In genomic region chr7:14055813-14056212, GRCh38 we compare ENCODE assay signal across 22 cellular contexts.
"Had no signal": no experiment of that assay in that cellular context is flagged by ENCODE, and none has a peak within 500 bp of the region (broad histone marks: within the 10 kb centered on the region; RNA-seq: fewer than 3 reads in every experiment).

No MANE protein-coding gene starts in this region.

- H3K27me3 ChIP-seq: esophagus muscularis mucosa, gastroesophageal sphincter, spleen, tibial artery, upper lobe of left lung, uterus had no signal

- ATAC-seq: gastroesophageal sphincter; left lobe of liver; naive thymus-derived CD4-positive, alpha-beta T cell; psoas muscle; sciatic nerve; stimulated activated memory B cell treated with anti-CD40 and anti-IgM and Interleukin-4, amounts not matched to agents 10 μg/mL and 1 μg/mL and 100 μg/mL, for 72 hours had no signal

- H3K27ac ChIP-seq: epithelial cell of prostate, esophagus muscularis mucosa, gastroesophageal sphincter, psoas muscle, spleen, tibial artery, upper lobe of left lung, uterus had no signal

- H3K4me3 Mint-ChIP-seq: naive thymus-derived CD4-positive, alpha-beta T cell; nephron progenitor cell; stimulated activated memory B cell treated with anti-CD40 and anti-IgM and Interleukin-4, amounts not matched to agents 10 μg/mL and 1 μg/mL and 100 μg/mL, for 72 hours; stimulated activated naive CD8-positive, alpha-beta T cell treated with anti-CD3 and anti-CD28 coated beads, Interleukin-15, Interleukin-2, amounts not matched to agents 100 ng/mL and 50 ng/mL, for 24 hours had no signal

- H3K4me3 ChIP-seq: esophagus muscularis mucosa, gastroesophageal sphincter, psoas muscle, spleen, tibial artery, upper lobe of left lung, uterus had no signal

- H3K36me3 ChIP-seq: esophagus muscularis mucosa, gastroesophageal sphincter, spleen, tibial artery, upper lobe of left lung, uterus had no signal

- H3K27me3 Mint-ChIP-seq: naive thymus-derived CD4-positive, alpha-beta T cell; stimulated activated memory B cell treated with anti-CD40 and anti-IgM and Interleukin-4, amounts not matched to agents 10 μg/mL and 1 μg/mL and 100 μg/mL, for 72 hours; stimulated activated naive CD8-positive, alpha-beta T cell treated with anti-CD3 and anti-CD28 coated beads, Interleukin-15, Interleukin-2, amounts not matched to agents 100 ng/mL and 50 ng/mL, for 24 hours had no signal

- H3K4me1 Mint-ChIP-seq: naive thymus-derived CD4-positive, alpha-beta T cell; stimulated activated memory B cell treated with anti-CD40 and anti-IgM and Interleukin-4, amounts not matched to agents 10 μg/mL and 1 μg/mL and 100 μg/mL, for 72 hours had no signal

- H3K9me3 Mint-ChIP-seq: nephron progenitor cell had no signal

- H3K4me1 ChIP-seq: esophagus muscularis mucosa, gastroesophageal sphincter, psoas muscle, spleen, tibial artery, upper lobe of left lung, uterus had no signal

- H3K27ac Mint-ChIP-seq: naive thymus-derived CD4-positive, alpha-beta T cell; nephron progenitor cell; stimulated activated memory B cell treated with anti-CD40 and anti-IgM and Interleukin-4, amounts not matched to agents 10 μg/mL and 1 μg/mL and 100 μg/mL, for 72 hours; stimulated activated naive CD8-positive, alpha-beta T cell treated with anti-CD3 and anti-CD28 coated beads, Interleukin-15, Interleukin-2, amounts not matched to agents 100 ng/mL and 50 ng/mL, for 24 hours had no signal

- DNase-seq: effector CD8-positive, alpha-beta T cell; foreskin fibroblast; glutamatergic neuron; islet precursor cell; mammary epithelial cell; naive thymus-derived CD4-positive, alpha-beta T cell; nephron progenitor cell; psoas muscle; spleen; stimulated activated CD4-positive, alpha-beta T cell treated with anti-CD3 and anti-CD28 coated beads, Interleukin-15, amount 100 ng/mL, for 24 hours; stimulated activated CD4-positive, alpha-beta T cell treated with anti-CD3 and anti-CD28 coated beads, Interleukin-1b, Interleukin-23, amount 100 ng/mL, for 48 hours; stimulated activated CD4-positive, alpha-beta T cell treated with anti-CD3 and anti-CD28 coated beads, Interleukin-4, amount 100 ng/mL, for 24 hours; tibial artery; upper lobe of left lung; uterus had no signal

- H3K9me3 ChIP-seq: esophagus muscularis mucosa, gastroesophageal sphincter, psoas muscle, spleen, tibial artery, upper lobe of left lung, uterus had no signal

- H3K36me3 Mint-ChIP-seq: naive thymus-derived CD4-positive, alpha-beta T cell; stimulated activated memory B cell treated with anti-CD40 and anti-IgM and Interleukin-4, amounts not matched to agents 10 μg/mL and 1 μg/mL and 100 μg/mL, for 72 hours had no signal
